7 cellular contexts compared by ENCODE assay signal in genomic region chr2:241842620-241843211, GRCh38. TPM values are rescaled to one million over a fixed set of nuclear protein-coding genes. Genes with fewer than 3 reads are reported as not detected.
A peak's percentile ranks its signal among the peaks of the same experiment; 100 is the strongest.
DNase-seq lines count a peak whose midpoint lies in the region; ATAC-seq and TF ChIP-seq lines count a peak whose summit lies in the region.

No MANE protein-coding gene starts in this region.

- ATAC-seq in RWPE2 (ENCODE audit: low read depth) (no peak), omental fat pad (ENCODE audit: low FRiP score) (peak; percentile 39)

- H3K36me3 ChIP-seq in RWPE2 (ENCODE audit: low read depth), result no peaks in the 10 kb centered on the region

- H3K27me3 Mint-ChIP-seq in dendritic cell treated with granulocyte-macrophage colony-stimulating factor and Interleukin-4, amounts not matched to agents 40 ng/mL and 50 ng/mL, for 4 days, result peaks cover 27% of the 10 kb centered on the region

- H3K36me3 Mint-ChIP-seq in dendritic cell treated with granulocyte-macrophage colony-stimulating factor and Interleukin-4, amounts not matched to agents 40 ng/mL and 50 ng/mL, for 4 days (ENCODE audit: low read depth), result no peaks in the 10 kb centered on the region

- no peaks in the 10 kb centered on the region for H3K9me3 ChIP-seq in RWPE2 (ENCODE audit: severe bottlenecking)

- H3K4me3 Mint-ChIP-seq in dendritic cell treated with granulocyte-macrophage colony-stimulating factor and Interleukin-4, amounts not matched to agents 40 ng/mL and 50 ng/mL, for 4 days, result peak overlapping the region; percentile 64

- H3K9me3 Mint-ChIP-seq in dendritic cell treated with granulocyte-macrophage colony-stimulating factor and Interleukin-4, amounts not matched to agents 40 ng/mL and 50 ng/mL, for 4 days, result no peaks in the 10 kb centered on the region

- no peak for TF ChIP-seq CTCF in GM20000 (IDR thresholded peaks at IDR 0.05; ENCODE audit: extremely low read depth, missing control alignments)
- TF ChIP-seq CTCF in RWPE2 (IDR thresholded peaks at IDR 0.05; ENCODE audit: poor library complexity, severe bottlenecking), result no peak
- no peak for TF ChIP-seq CTCF in omental fat pad (IDR thresholded peaks at IDR 0.05)

- peaks cover 16% of the 10 kb centered on the region for H3K27me3 ChIP-seq in RWPE2 (ENCODE audit: insufficient read depth, poor library complexity, severe bottlenecking)

- no peak overlapping the region for H3K4me3 ChIP-seq in RWPE2 (ENCODE audit: severe bottlenecking)

- H3K27ac ChIP-seq in RWPE2 (ENCODE audit: poor library complexity, severe bottlenecking), result no peak overlapping the region

- intact Hi-C loops in dendritic cell treated with granulocyte-macrophage colony-stimulating factor and Interleukin-4, amounts not matched to agents 40 ng/mL and 50 ng/mL, for 4 days (cut with micrococcal nuclease), result no loop called here

- no peaks in the 10 kb centered on the region for H3K4me1 ChIP-seq in RWPE2 (ENCODE audit: insufficient read depth, poor library complexity, severe bottlenecking)

- peak; percentile 89 for DNase-seq in GM20000 (ENCODE audit: low spot score)
- peak; percentile 53 for DNase-seq in RWPE2 (ENCODE audit: low spot score)
- DNase-seq in omental fat pad (ENCODE audit: low spot score), result no peak
- DNase-seq in COLO829 (ENCODE audit: low spot score), result no peak
- no peak for DNase-seq in effector CD8-positive, alpha-beta T cell (lab: John Stamatoyannopoulos, UW)
- DNase-seq in NK-92 (lab: John Stamatoyannopoulos, UW; ENCODE audit: unreplicated experiment), result no peak

- peaks cover 40% of the 10 kb centered on the region for H3K4me1 Mint-ChIP-seq in dendritic cell treated with granulocyte-macrophage colony-stimulating factor and Interleukin-4, amounts not matched to agents 40 ng/mL and 50 ng/mL, for 4 days (ENCODE audit: low read depth)

- peak overlapping the region; percentile 75 for H3K27ac Mint-ChIP-seq in dendritic cell treated with granulocyte-macrophage colony-stimulating factor and Interleukin-4, amounts not matched to agents 40 ng/mL and 50 ng/mL, for 4 days

RNA-seq across cellular contexts. Expression of gene PDCD1, which starts 16.0 kb away (rescaled TPM):
- 1 to 10 TPM in 1 of 4 donors, under 1 TPM in 3; 0.37 to 4.8 (median 0.68) TPM for total RNA-seq in omental fat pad

RNA-seq across cellular contexts. Expression of gene RTP5, which starts 26.8 kb away (rescaled TPM):
- total RNA-seq in omental fat pad, result under 1 TPM in 1 of 4 donors, not detected in 3; 0.96 TPM

RNA-seq across cellular contexts. Expression of gene NEU4, which starts 33.7 kb away (rescaled TPM):
- 1 to 10 TPM in 3 of 4 donors, under 1 TPM in 1; 0.79 to 4.4 (median 2.5) TPM for total RNA-seq in omental fat pad

Comparison
In these comparisons a context has a peak if more than half of its experiments do, and no peak if none do; other contexts are left out.
1. DNase-seq: peak in GM20000 (single experiment) and RWPE2 (single experiment); none in omental fat pad (single experiment), COLO829 (single experiment), effector CD8-positive, alpha-beta T cell (single experiment) and NK-92 (single experiment).